8 cellular contexts compared by ENCODE assay signal in genomic region chr3:13011369-13012227, GRCh38.
DNase-seq lines count a peak whose midpoint lies in the region; ATAC-seq and TF ChIP-seq lines count a peak whose summit lies in the region.

No MANE protein-coding gene starts in this region.

- no peak overlapping the region for H3K4me3 ChIP-seq in coronary artery

- TF ChIP-seq RAD21 in Ishikawa (IDR thresholded peaks at IDR 0.05; ENCODE audit: low read depth) = no peak

- H3K27ac ChIP-seq in coronary artery = peak overlapping the region; percentile 17 to 86

- DNase-seq in DMS 273 treated with DMSO at 0.1 percent for 48 hours (lab: John Stamatoyannopoulos, UW) (peak; percentile 18), coronary artery (ENCODE audit: low spot score) (no peak), NCI-H1930 (lab: John Stamatoyannopoulos, UW) (no peak), DMS153 treated with DMSO at 0.1 percent for 48 hours (lab: John Stamatoyannopoulos, UW; ENCODE audit: unreplicated experiment) (no peak)
- peak; percentile 69 for DNase-seq in activated CD4-positive, CD25-positive, alpha-beta regulatory T cell treated with anti-CD3 and anti-CD28 coated beads, Interleukin-2, amount 50 U/mL, for 16 hours (ENCODE audit: low read depth, low spot score)
- peak; percentile 90 for DNase-seq in stimulated activated CD4-positive, alpha-beta T cell treated with anti-CD3 and anti-CD28 coated beads, Interleukin-15, amount 100 ng/mL, for 24 hours

- TF ChIP-seq EP300 in Ishikawa (IDR thresholded peaks at IDR 0.05; ENCODE audit: borderline replicate concordance) = no peak

- peak; percentile 41 for ATAC-seq in GM21381 (IDR thresholded peaks at IDR 0.05; ENCODE audit: unreplicated experiment)

- TF ChIP-seq CTCF in coronary artery (IDR thresholded peaks at IDR 0.05) = no peak

TF ChIP-seq in Ishikawa, 13 proteins besides CTCF, POLR2A, EP300 and RAD21:
- no peak for TF ChIP-seq CEBPB (IDR thresholded peaks at IDR 0.05)
- TF ChIP-seq MAX (IDR thresholded peaks at IDR 0.05) = peak; percentile 67
TF ChIP-seq in Ishikawa: peak in this region for 1.

Comparison
In these comparisons a context has a peak if more than half of its experiments do, and no peak if none do; other contexts are left out.
1. DNase-seq: peak in DMS 273 treated with DMSO at 0.1 percent for 48 hours (single experiment), activated CD4-positive, CD25-positive, alpha-beta regulatory T cell treated with anti-CD3 and anti-CD28 coated beads, Interleukin-2, amount 50 U/mL, for 16 hours (single experiment) and stimulated activated CD4-positive, alpha-beta T cell treated with anti-CD3 and anti-CD28 coated beads, Interleukin-15, amount 100 ng/mL, for 24 hours (single experiment); none in coronary artery (single experiment), NCI-H1930 (0 of 2) and DMS153 treated with DMSO at 0.1 percent for 48 hours (single experiment).